8 cellular contexts compared by ENCODE assay signal in genomic region chr1:41662656-41663437, GRCh38.
DNase-seq lines count a peak whose midpoint lies in the region; ATAC-seq and TF ChIP-seq lines count a peak whose summit lies in the region.

No MANE protein-coding gene starts in this region.

- H3K9me3 ChIP-seq in left lung, result no peaks in the 10 kb centered on the region

- peaks cover 51% of the 10 kb centered on the region for H3K4me1 Mint-ChIP-seq in chondrocyte (ENCODE audit: low read depth)

- CTCF ChIA-PET in AG04449 (lab: Yijun Ruan, JAX), result interaction anchor here (0.9 to 3.8 kb wide), 6 partner anchors 8 to 511 kb away, joined by 3 to 14 read pairs (median 3); no protein-coding TSS in a partner anchor

- peak overlapping the region; percentile 77 for H3K27ac Mint-ChIP-seq in chondrocyte (ENCODE audit: unreplicated experiment)

- peak overlapping the region; percentile 55 for H3K4me3 ChIP-seq in AG04449 (ENCODE audit: low read depth, low read length)
- peak overlapping the region; percentile 49 to 58 for H3K4me3 ChIP-seq in left lung

- no peaks in the 10 kb centered on the region for H3K36me3 Mint-ChIP-seq in chondrocyte (ENCODE audit: low read depth)

- H3K4me3 Mint-ChIP-seq in chondrocyte (ENCODE audit: unreplicated experiment), result peak overlapping the region; percentile 55

- POLR2A ChIA-PET in AG04449 (lab: Yijun Ruan, JAX), result interaction anchor here (0.5 to 1.0 kb wide), 7 partner anchors 9 to 146 kb away, joined by 3 to 14 read pairs (median 4); no protein-coding TSS in a partner anchor

- H3K27me3 ChIP-seq in left lung, result peaks cover 0 to 18% of the 10 kb centered on the region in 2 donors

- ATAC-seq in GM18858 (IDR thresholded peaks at IDR 0.05; ENCODE audit: unreplicated experiment) (peak; percentile 17), HG03039 (IDR thresholded peaks at IDR 0.05; ENCODE audit: unreplicated experiment) (peak; percentile 29), left lung (peak; percentile 62)

- no peaks in the 10 kb centered on the region for H3K36me3 ChIP-seq in left lung

- peaks cover 17 to 50% of the 10 kb centered on the region in 2 donors for H3K4me1 ChIP-seq in left lung

- TF ChIP-seq CTCF in AG04449 (IDR thresholded peaks at IDR 0.05; ENCODE audit: insufficient read depth, low read length, missing control alignments) (no peak), chondrocyte (IDR thresholded peaks at IDR 0.05) (no peak), left lung (IDR thresholded peaks at IDR 0.05) (no peak)

- H3K9me3 Mint-ChIP-seq in chondrocyte (ENCODE audit: low read depth), result no peaks in the 10 kb centered on the region

- no peaks in the 10 kb centered on the region for H3K27me3 Mint-ChIP-seq in chondrocyte (ENCODE audit: low read depth)

- peak overlapping the region; percentile 90 to 92 for H3K27ac ChIP-seq in left lung

- DNase-seq in AG04449 (ENCODE audit: low read depth, low spot score) (peak; percentile 69), T-helper 22 cell (ENCODE audit: low read depth) (peak; percentile 38), chondrocyte (ENCODE audit: low spot score) (peak; percentile 66), left lung (peak in 1 of 2 donors; percentile 87), Kasumi-1 (lab: John Stamatoyannopoulos, UW) (no peak)
- DNase-seq in stimulated activated CD8-positive, alpha-beta memory T cell treated with anti-CD3 and anti-CD28 coated beads, Interleukin-12 subunit alpha, Interleukin-12 subunit beta, amount 100 ng/mL, for 4 hours (ENCODE audit: low read depth), result peak; percentile 65

- intact Hi-C loops in left lung (cut with DNase I), result no loop called here

Comparison
In these comparisons a context has a peak if more than half of its experiments do, and no peak if none do; other contexts are left out.
1. DNase-seq: peak in AG04449 (single experiment), T-helper 22 cell (single experiment), chondrocyte (single experiment) and stimulated activated CD8-positive, alpha-beta memory T cell treated with anti-CD3 and anti-CD28 coated beads, Interleukin-12 subunit alpha, Interleukin-12 subunit beta, amount 100 ng/mL, for 4 hours (single experiment); none in Kasumi-1 (0 of 2).
2. Peak in every context shown above with its lines, with median percentiles within 50 percentile points of each other: ATAC-seq.